29 cellular contexts compared by ENCODE assay signal in the genomic region with DNA sequence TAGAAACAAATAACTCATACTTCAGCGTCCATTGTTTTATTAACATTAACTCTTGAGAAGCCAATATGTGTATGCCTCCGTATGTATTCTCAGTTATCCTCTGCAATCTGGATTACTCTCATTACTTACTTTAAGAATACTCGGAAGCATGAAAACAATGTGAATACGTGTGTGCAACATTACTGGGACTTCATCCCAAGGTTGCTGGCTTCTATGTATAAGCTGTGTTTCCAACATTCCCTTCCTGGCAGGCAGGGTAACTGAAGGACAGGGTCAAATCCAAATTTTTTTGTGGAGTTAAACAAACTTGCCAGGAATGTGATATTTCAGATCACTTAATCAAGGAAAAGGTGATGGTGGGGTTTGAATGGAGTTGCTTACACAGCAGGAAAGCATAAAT. TPM values are rescaled to one million over a fixed set of nuclear protein-coding genes. Genes with fewer than 3 reads are reported as not detected.
DNase-seq lines count a peak whose midpoint lies in the region; ATAC-seq, FAIRE-seq and TF ChIP-seq lines count a peak whose summit lies in the region.
"Had no signal": no experiment of that assay in that cellular context is flagged by ENCODE, and none has a peak within 500 bp of the region (broad histone marks: within the 10 kb centered on the region; RNA-seq: fewer than 3 reads in every experiment).

No MANE protein-coding gene starts in this region.

- no peak overlapping the region for H3K27ac ChIP-seq in endothelial cell of umbilical vein (ENCODE audit: insufficient read depth, low read depth, low read length)
- no peak overlapping the region for H3K27ac ChIP-seq in hepatocyte
- H3K27ac ChIP-seq: BLaER1 had no signal

- TF ChIP-seq CTCF in endothelial cell of umbilical vein (IDR thresholded peaks at IDR 0.05; ENCODE audit: extremely low read depth in 1 of 2, insufficient read depth in 1 of 2, low read depth in 1 of 2, low read length in 2 of 2) (no peak), hepatocyte (IDR thresholded peaks at IDR 0.05; ENCODE audit: poor library complexity) (no peak)

- H3K9ac ChIP-seq in endothelial cell of umbilical vein (replicated peaks; ENCODE audit: extremely low read depth, insufficient read depth, low read length), result peak overlapping the region; percentile 2
- H3K9ac ChIP-seq: BLaER1 had no signal

- H3K27me3 ChIP-seq in endothelial cell of umbilical vein (ENCODE audit: control insufficient read depth in 2 of 2, insufficient read depth in 2 of 2, low read length in 2 of 2), result no peaks in the 10 kb centered on the region
- no peaks in the 10 kb centered on the region for H3K27me3 ChIP-seq in hepatocyte
- H3K27me3 ChIP-seq: BLaER1 had no signal

- no peak for FAIRE-seq in endothelial cell of umbilical vein (lab: Jason Lieb, UNC)
- FAIRE-seq: A204.1, GM12878, GM18507 had no signal

- WGBS in hepatocyte (ENCODE audit: low lambda C conversion rate, missing lambda C conversion rate), result 89% methylated on average over 4 of the region's 4 CpGs

- CTCF ChIA-PET in endothelial cell of umbilical vein (lab: Charles Lee), result interaction anchor here (1.1 to 2.0 kb wide), 6 partner anchors 8 to 57 kb away, joined by 3 to 8 read pairs (median 3); no protein-coding TSS in a partner anchor

- TF ChIP-seq POLR2A in endothelial cell of umbilical vein (IDR thresholded peaks at IDR 0.05; ENCODE audit: low read depth, low read length), result no peak

- ATAC-seq in HG02973 (IDR thresholded peaks at IDR 0.05; ENCODE audit: unreplicated experiment), result no peak
- ATAC-seq: GM12878 had no signal

- dilution Hi-C loops in endothelial cell of umbilical vein (cut with MboI; ENCODE audit: extremely low pct_ligation_motif_present, low sequenced_read_pairs), result no loop called here

- H2AFZ ChIP-seq in endothelial cell of umbilical vein (ENCODE audit: low read depth, low read length), result no peak overlapping the region
- H2AFZ ChIP-seq in hepatocyte, result no peak overlapping the region

- no peak overlapping the region for H3K4me3 ChIP-seq in endothelial cell of umbilical vein (replicated peaks in 1 of 3; ENCODE audit: insufficient read depth in 1 of 3, low read depth in 1 of 3, low read length in 3 of 3)
- H3K4me3 ChIP-seq in hepatocyte, result no peak overlapping the region
- H3K4me3 ChIP-seq: BLaER1, GM12878 had no signal

- H3K36me3 ChIP-seq in endothelial cell of umbilical vein (ENCODE audit: control insufficient read depth in 2 of 2, extremely low read depth in 1 of 2, insufficient read depth in 2 of 2, low read length in 2 of 2) (no peaks in the 10 kb centered on the region), hepatocyte (replicated peaks; ENCODE audit: insufficient read depth, low read depth) (no peaks in the 10 kb centered on the region)
- H3K36me3 ChIP-seq: BE2C, BLaER1 had no signal

- H3K9me3 ChIP-seq in endothelial cell of umbilical vein (replicated peaks; ENCODE audit: control insufficient read depth, insufficient read depth, low read length), result no peaks in the 10 kb centered on the region
- H3K9me3 ChIP-seq in hepatocyte (ENCODE audit: low read depth), result no peaks in the 10 kb centered on the region
- H3K9me3 ChIP-seq: BE2C, BLaER1 had no signal

- intact Hi-C loops in endothelial cell of umbilical vein (cut with micrococcal nuclease), result loop anchor here (1.0 kb wide), 1 partner anchor 22 kb away; no protein-coding TSS in a partner anchor

- POLR2A ChIA-PET in endothelial cell of umbilical vein (lab: Charles Lee), result no interaction called here

- no peaks in the 10 kb centered on the region for H3K9me1 ChIP-seq in endothelial cell of umbilical vein (replicated peaks; ENCODE audit: control insufficient read depth, extremely low read depth, insufficient read depth, low read length)

- DNase-seq in dermis blood vessel endothelial cell, result peak; percentile 73
- peak; percentile 87 for DNase-seq in endothelial cell of umbilical vein (ENCODE audit: low read depth, low spot score)
- DNase-seq in pulmonary artery endothelial cell (ENCODE audit: low read depth, low spot score), result peak; percentile 10
- DNase-seq in hepatocyte (ENCODE audit: low spot score), result no peak
- no peak for DNase-seq in NCI-H2107 (lab: John Stamatoyannopoulos, UW)
- DNase-seq: 8988T; ACHN; BE2C; C1 segment of cervical spinal cord; CD4-positive, alpha-beta memory T cell; CD4-positive, CD25-positive, alpha-beta regulatory T cell; CD8-positive, alpha-beta memory T cell; COR-L47; DMS 273 treated with DMSO at 0.1 percent for 48 hours; DMS153; DMS53; DMS79; DND-41; EL; GDM1 had no signal

- H4K20me1 ChIP-seq in endothelial cell of umbilical vein (replicated peaks; ENCODE audit: control insufficient read depth, extremely low read depth, insufficient read depth, low read length) (no peaks in the 10 kb centered on the region), hepatocyte (ENCODE audit: insufficient read depth, poor library complexity, severe bottlenecking) (no peaks in the 10 kb centered on the region)
- H4K20me1 ChIP-seq: BLaER1 had no signal

- H3K4me2 ChIP-seq in endothelial cell of umbilical vein (ENCODE audit: insufficient read depth, low read length) (no peak overlapping the region), hepatocyte (no peak overlapping the region)
- H3K4me2 ChIP-seq: BLaER1 had no signal

- H3K9me2 ChIP-seq in hepatocyte (replicated peaks; ENCODE audit: insufficient read depth), result no peaks in the 10 kb centered on the region

- H3K79me2 ChIP-seq in endothelial cell of umbilical vein (ENCODE audit: control insufficient read depth, insufficient read depth, low read length), result no peaks in the 10 kb centered on the region
- no peaks in the 10 kb centered on the region for H3K79me2 ChIP-seq in hepatocyte

- H3K4me1 ChIP-seq in endothelial cell of umbilical vein (ENCODE audit: control insufficient read depth, extremely low read depth, insufficient read depth, low read length), result peaks cover 19% of the 10 kb centered on the region
- no peaks in the 10 kb centered on the region for H3K4me1 ChIP-seq in hepatocyte (ENCODE audit: insufficient read depth)
- H3K4me1 ChIP-seq: BE2C, BLaER1 had no signal

- no TSS peak for BruUV-seq in endothelial cell of umbilical vein (replicated peaks; lab: Mats Ljungman, UMichigan)

TF ChIP-seq in endothelial cell of umbilical vein, 7 proteins besides CTCF, POLR2A, EP300 and RAD21:
- no peak for TF ChIP-seq FOS (IDR thresholded peaks at IDR 0.05; ENCODE audit: borderline replicate concordance, insufficient read depth, low read length)
- no peak for TF ChIP-seq GATA2 (IDR thresholded peaks at IDR 0.05; ENCODE audit: insufficient read depth, insufficient read length, low read depth, low read length)
- TF ChIP-seq EZH2 (IDR thresholded peaks at IDR 0.05; ENCODE audit: borderline replicate concordance, low read depth, low read length, severe bottlenecking), result no peak
- no peak for TF ChIP-seq POLR2AphosphoS5 (IDR thresholded peaks at IDR 0.05; ENCODE audit: insufficient read depth, low read depth, low read length)
- TF ChIP-seq MYC (IDR thresholded peaks at IDR 0.05; ENCODE audit: low read depth, low read length), result no peak
- no peak for TF ChIP-seq JUN (IDR thresholded peaks at IDR 0.05; ENCODE audit: borderline replicate concordance, insufficient read depth, insufficient read length, low read depth)
- TF ChIP-seq, protein P1, sequence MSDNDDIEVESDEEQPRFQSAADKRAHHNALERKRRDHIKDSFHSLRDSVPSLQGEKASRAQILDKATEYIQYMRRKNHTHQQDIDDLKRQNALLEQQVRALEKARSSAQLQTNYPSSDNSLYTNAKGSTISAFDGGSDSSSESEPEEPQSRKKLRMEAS (IDR thresholded peaks at IDR 0.05; ENCODE audit: insufficient read depth, insufficient read length), result no peak
TF ChIP-seq in endothelial cell of umbilical vein: peak in this region for 0.

RNA-seq across cellular contexts. Expression of a gene that starts 34.5 kb away (rescaled TPM):
- total RNA-seq in dermis blood vessel endothelial cell (under 0.01 TPM in 1 of 2 replicates, not detected in the other), endothelial cell of umbilical vein (not detected in 2 replicates), pulmonary artery endothelial cell (0.11 TPM in 1 of 2 replicates, not detected in the other), hepatocyte (7.0 and 7.1 TPM in 2 replicates)
- polyA plus RNA-seq in endothelial cell of umbilical vein (0.03 TPM in 2 replicates), hepatocyte (2.8 and 5.0 TPM in 2 replicates)
- polyA plus RNA-seq in endothelial cell of umbilical vein (2011; cell fraction: cytosol; rRNA removed), result 0.04 TPM in 1 of 2 replicates, not detected in the other
- polyA plus RNA-seq in endothelial cell of umbilical vein (2011; cell fraction: nucleus; rRNA removed), result 0.05 TPM in 1 of 2 replicates, not detected in the other
- not detected in 2 replicates for polyA plus RNA-seq in endothelial cell of umbilical vein (2012)
- polyA minus RNA-seq in endothelial cell of umbilical vein, result 0.11 TPM in 1 of 2 replicates, not detected in the other
- polyA minus RNA-seq in endothelial cell of umbilical vein (2011; cell fraction: cytosol; rRNA and poly(A)+ RNA removed), result not detected
- not detected in 2 replicates for polyA minus RNA-seq in endothelial cell of umbilical vein (2011; cell fraction: nucleus; rRNA and poly(A)+ RNA removed)
- total RNA-seq: A673, G401 had no signal
- polyA plus RNA-seq: AG04450, CD14-positive monocyte had no signal

RNA-seq across cellular contexts. Expression of a gene that starts 44.5 kb away (rescaled TPM):
- total RNA-seq in dermis blood vessel endothelial cell (0.14 and 0.34 TPM in 2 replicates), endothelial cell of umbilical vein (0.40 and 0.51 TPM in 2 replicates), pulmonary artery endothelial cell (0.14 and 0.92 TPM in 2 replicates), hepatocyte (1.4 and 2.3 TPM in 2 replicates)
- polyA plus RNA-seq in endothelial cell of umbilical vein (0.54 and 1.0 TPM in 2 replicates), hepatocyte (0.77 TPM in 1 of 2 replicates, not detected in the other)
- polyA plus RNA-seq in endothelial cell of umbilical vein (2011; cell fraction: cytosol; rRNA removed), result 0.43 and 0.49 TPM in 2 replicates
- 3.8 and 5.8 TPM in 2 replicates for polyA plus RNA-seq in endothelial cell of umbilical vein (2011; cell fraction: nucleus; rRNA removed)
- polyA plus RNA-seq in endothelial cell of umbilical vein (2012), result not detected in 2 replicates
- 1.1 and 2.2 TPM in 2 replicates for polyA minus RNA-seq in endothelial cell of umbilical vein
- not detected for polyA minus RNA-seq in endothelial cell of umbilical vein (2011; cell fraction: cytosol; rRNA and poly(A)+ RNA removed)
- polyA minus RNA-seq in endothelial cell of umbilical vein (2011; cell fraction: nucleus; rRNA and poly(A)+ RNA removed), result 2.6 and 4.1 TPM in 2 replicates
- total RNA-seq: G401 had no signal
- polyA plus RNA-seq: AG04450 had no signal

Comparison
In these comparisons a context has a peak if more than half of its experiments do, and no peak if none do; other contexts are left out.
1. DNase-seq: peak in dermis blood vessel endothelial cell (single experiment), endothelial cell of umbilical vein (single experiment) and pulmonary artery endothelial cell (single experiment); none in hepatocyte (single experiment) and NCI-H2107 (single experiment).